In the genomic region with DNA sequence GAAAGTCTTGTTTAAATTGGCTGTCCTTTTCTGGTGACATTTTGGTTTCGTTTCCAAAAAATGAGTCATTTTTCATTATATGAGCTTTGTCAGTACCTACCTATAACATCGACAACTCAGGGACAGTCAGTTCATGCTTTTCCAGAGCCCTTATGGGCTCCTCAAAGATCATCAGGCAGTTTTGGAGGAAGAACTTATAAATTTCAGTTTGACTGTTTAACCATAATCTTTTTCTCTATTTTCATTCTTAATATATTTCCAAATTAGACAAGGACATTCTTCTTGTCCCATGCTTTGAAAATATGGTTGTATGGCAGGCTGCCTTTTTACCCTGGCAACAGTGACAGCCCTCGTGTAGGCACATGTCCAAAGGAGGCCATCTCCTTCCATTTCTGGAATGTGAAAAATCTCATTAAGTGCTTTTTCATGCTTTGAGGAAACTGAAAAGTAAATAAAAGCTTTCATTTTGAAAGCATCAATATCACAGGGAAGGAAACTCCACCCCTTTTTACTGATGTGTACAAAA, we compare ENCODE assay signal across 8 cellular contexts. TPM values are rescaled to one million over a fixed set of nuclear protein-coding genes. Genes with fewer than 3 reads are reported as not detected.
DNase-seq lines count a peak whose midpoint lies in the region; ATAC-seq, FAIRE-seq and TF ChIP-seq lines count a peak whose summit lies in the region.

No MANE protein-coding gene starts in this region.

- peak overlapping the region; percentile 69 to 85 for H3K4me3 Mint-ChIP-seq in activated T-cell treated with anti-CD3 and anti-CD28 coated beads, Interleukin-2, amount 50 U/mL, for 72 hours

- H3K9ac ChIP-seq in kidney (ENCODE audit: low read length in 2 of 2) = peak overlapping the region in 1 of 2 donors; percentile 36

- H3K4me1 Mint-ChIP-seq in activated T-cell treated with anti-CD3 and anti-CD28 coated beads, Interleukin-2, amount 50 U/mL, for 72 hours (ENCODE audit: low read depth) = peaks cover 33% of the 10 kb centered on the region

- peak overlapping the region; percentile 92 for H3K27ac Mint-ChIP-seq in activated T-cell treated with anti-CD3 and anti-CD28 coated beads, Interleukin-2, amount 50 U/mL, for 72 hours

- peak overlapping the region; percentile 44 for H3K4me3 ChIP-seq in ACC112 (ENCODE audit: low read depth, low read length)
- H3K4me3 ChIP-seq in kidney (ENCODE audit: low read length in 2 of 2) = peak overlapping the region in 1 of 2 donors; percentile 22

- H3K4me1 ChIP-seq in ACC112 (ENCODE audit: control insufficient read depth, insufficient read depth, low read length, unreplicated experiment) = peaks cover 57% of the 10 kb centered on the region
- H3K4me1 ChIP-seq in kidney (ENCODE audit: control insufficient read depth in 1 of 2, insufficient read depth in 1 of 2, low read depth in 1 of 2, low read length in 2 of 2) = peaks cover 8 to 9% of the 10 kb centered on the region in 2 donors

- H3K79me2 ChIP-seq in ACC112 (ENCODE audit: control insufficient read depth, insufficient read depth, low read length, unreplicated experiment) = no peaks in the 10 kb centered on the region

- H2AFZ ChIP-seq in ACC112 (ENCODE audit: low read length, unreplicated experiment) = peak overlapping the region; percentile 72

- H3K36me3 ChIP-seq in ACC112 (ENCODE audit: insufficient read depth, low read length) (peaks cover 3% of the 10 kb centered on the region; the same call in 1 of the 2 replicates), kidney (ENCODE audit: control insufficient read depth in 1 of 2, insufficient read depth in 2 of 2, low read length in 2 of 2) (no peaks in the 10 kb centered on the region)

- TF ChIP-seq CTCF in kidney (IDR thresholded peaks at IDR 0.05; ENCODE audit: borderline replicate concordance, extremely low read depth, insufficient read depth) = no peak

- H3K9me3 ChIP-seq in kidney (ENCODE audit: control insufficient read depth in 1 of 2, low read length in 2 of 2) = no peaks in the 10 kb centered on the region

- peaks cover 20% of the 10 kb centered on the region for H3K27me3 Mint-ChIP-seq in activated T-cell treated with anti-CD3 and anti-CD28 coated beads, Interleukin-2, amount 50 U/mL, for 72 hours (ENCODE audit: low read depth)

- H3K27ac ChIP-seq in ACC112 (ENCODE audit: low read depth, low read length) (peak overlapping the region; percentile 94), kidney (ENCODE audit: low read depth in 2 of 2, low read length in 2 of 2) (peak overlapping the region; percentile 59 to 61)

- ATAC-seq in HG03342 (IDR thresholded peaks at IDR 0.05; ENCODE audit: unreplicated experiment) (peak; percentile 56), GM21367 (IDR thresholded peaks at IDR 0.05; ENCODE audit: unreplicated experiment) (no peak)
- ATAC-seq in activated T-cell treated with anti-CD3 and anti-CD28 coated beads, Interleukin-2, amount 50 U/mL, for 72 hours (replicated peaks in 1 of 2) = peak; percentile 51 to 55

- H3K27me3 ChIP-seq in ACC112 (ENCODE audit: insufficient read depth, low read length) = no peaks in the 10 kb centered on the region

- no peak for DNase-seq in GM18507 (ENCODE audit: extremely low spot score, insufficient read length, low read depth)
- DNase-seq in activated T-cell treated with anti-CD3 and anti-CD28 coated beads, Interleukin-2, amount 50 U/mL, for 72 hours = no peak
- no peak for DNase-seq in kidney
- DNase-seq in Ammon's horn (ENCODE audit: low spot score) = no peak
- DNase-seq in effector CD4-positive, alpha-beta T cell = no peak

- H3K36me3 Mint-ChIP-seq in activated T-cell treated with anti-CD3 and anti-CD28 coated beads, Interleukin-2, amount 50 U/mL, for 72 hours (ENCODE audit: insufficient read depth in 2 of 2) = peaks cover 0 to 3% of the 10 kb centered on the region in 2 donors

- intact Hi-C loops in kidney (cut with DNase I) = no loop called here

- FAIRE-seq in GM18507 (lab: Jason Lieb, UNC) = peak; percentile 42
- no peak for FAIRE-seq in kidney (lab: Jason Lieb, UNC)

- no peaks in the 10 kb centered on the region for H3K9me3 Mint-ChIP-seq in activated T-cell treated with anti-CD3 and anti-CD28 coated beads, Interleukin-2, amount 50 U/mL, for 72 hours

RNA-seq across cellular contexts. Expression of gene PROC, which starts 7.3 kb away (rescaled TPM):
- total RNA-seq in activated T-cell treated with anti-CD3 and anti-CD28 coated beads, Interleukin-2, amount 50 U/mL, for 72 hours = under 1 TPM in 1 of 2 donors, not detected in 1; 0.42 TPM
- 5.9 TPM for total RNA-seq in kidney
- 51.0 TPM for polyA plus RNA-seq in kidney (ENCODE audit: insufficient read depth, low read depth, low replicate concordance)

RNA-seq across cellular contexts. Expression of gene MAP3K2, which starts 23.2 kb away (rescaled TPM):
- total RNA-seq in activated T-cell treated with anti-CD3 and anti-CD28 coated beads, Interleukin-2, amount 50 U/mL, for 72 hours = 10 to 100 TPM; 48.9 to 49.1 TPM
- 65.3 TPM for total RNA-seq in kidney
- polyA plus RNA-seq in kidney (ENCODE audit: insufficient read depth, low read depth, low replicate concordance) = 4.9 TPM
